8 cellular contexts compared by ENCODE assay signal in genomic region chr1:40450491-40451237, GRCh38. TPM values are rescaled to one million over a fixed set of nuclear protein-coding genes. Genes with fewer than 3 reads are reported as not detected.
A peak's percentile ranks its signal among the peaks of the same experiment; 100 is the strongest.
DNase-seq lines count a peak whose midpoint lies in the region.

No MANE protein-coding gene starts in this region.

- peak; percentile 75 for DNase-seq in EL
- peak; percentile 79 for DNase-seq in H4 (ENCODE audit: low spot score)
- peak; percentile 23 for DNase-seq in MV-4-11 (lab: John Stamatoyannopoulos, UW)
- DNase-seq in activated CD4-positive, alpha-beta T cell treated with anti-CD3 and anti-CD28 coated beads, Interleukin-2, amount 50 U/mL, for 24 hours (ENCODE audit: low read depth in 1 of 2, low spot score in 1 of 2) = peak; percentile 65 to 85
- DNase-seq in dermis blood vessel endothelial cell = peak; percentile 78
- peak; percentile 37 for DNase-seq in medulla oblongata (ENCODE audit: extremely low spot score)
- peak; percentile 58 for DNase-seq in stimulated activated CD8-positive, alpha-beta memory T cell treated with anti-CD3 and anti-CD28 coated beads, Interleukin-12 subunit alpha, Interleukin-12 subunit beta, amount 100 ng/mL, for 24 hours (ENCODE audit: extremely low read depth)
- no peak for DNase-seq in cerebellum (ENCODE audit: low spot score)

RNA-seq across cellular contexts. Expression of gene ZFP69B, which starts 0.4 kb away (rescaled TPM):
- total RNA-seq in H4 (2014; rRNA removed; shearing (Covaris generic)) = 3.5 and 5.2 TPM in 2 replicates
- total RNA-seq in dermis blood vessel endothelial cell = 1.2 and 2.0 TPM in 2 replicates
- 16.3 TPM for total RNA-seq in cerebellum

RNA-seq across cellular contexts. Expression of gene ZFP69, which starts 26.4 kb away (rescaled TPM):
- total RNA-seq in H4 (2014; rRNA removed; shearing (Covaris generic)) = 2.3 and 4.2 TPM in 2 replicates
- total RNA-seq in dermis blood vessel endothelial cell (2.1 and 4.1 TPM in 2 replicates), cerebellum (10.5 TPM)

RNA-seq across cellular contexts. Expression of gene EXO5, which starts 57.9 kb away (rescaled TPM):
- 8.7 and 20.9 TPM in 2 replicates for total RNA-seq in H4 (2014; rRNA removed; shearing (Covaris generic))
- total RNA-seq in dermis blood vessel endothelial cell = 6.7 and 11.9 TPM in 2 replicates
- 18.4 TPM for total RNA-seq in cerebellum
